27 cellular contexts compared by ENCODE assay signal in the genomic region with DNA sequence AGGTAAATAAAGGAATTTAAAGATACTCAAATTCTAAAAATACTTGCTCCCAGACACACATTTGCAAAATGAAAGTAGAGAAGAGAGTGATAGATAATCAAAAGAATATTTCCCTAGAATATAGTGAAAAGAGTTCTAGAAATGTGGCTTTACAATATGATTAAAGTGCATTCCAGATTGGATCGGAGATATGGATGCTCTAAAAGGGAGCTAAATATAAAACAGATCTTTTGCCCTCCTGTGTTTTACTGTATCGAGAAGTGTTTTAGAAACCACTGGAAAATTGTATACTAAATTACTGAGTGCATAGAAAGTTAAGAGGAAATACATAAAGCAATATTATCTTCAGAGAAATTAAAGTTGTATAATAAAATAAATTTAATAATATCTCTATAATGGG.
"Had no signal": no experiment of that assay in that cellular context is flagged by ENCODE, and none has a peak within 500 bp of the region (broad histone marks: within the 10 kb centered on the region; RNA-seq: fewer than 3 reads in every experiment).

No MANE protein-coding gene starts in this region.

- DNase-seq: occipital lobe; ovary; posterior cingulate gyrus; psoas muscle; right cardiac atrium; right lobe of liver; sigmoid colon; small intestine; stimulated activated CD4-positive, alpha-beta T cell treated with anti-CD3 and anti-CD28 coated beads, Interleukin-15, amount 100 ng/mL, for 24 hours; stimulated activated CD4-positive, alpha-beta T cell treated with anti-CD3 and anti-CD28 coated beads, Interleukin-2, amount 100 ng/mL, for 24 hours; stimulated activated CD4-positive, alpha-beta T cell treated with anti-CD3 and anti-CD28 coated beads, Interleukin-2, amount 100 ng/mL, for 48 hours; stimulated activated CD4-positive, alpha-beta T cell treated with anti-CD3 and anti-CD28 coated beads, Interleukin-4, amount 100 ng/mL, for 24 hours; stimulated activated naive B cell treated with anti-CD40 and anti-IgM and Interleukin-4, amounts not matched to agents 10 μg/mL and 1 μg/mL and 100 μg/mL, for 72 hours; stimulated activated naive CD4-positive, alpha-beta T cell treated with Interleukin-2 at 50 U/mL for 16 hours; stomach; thyroid gland; trophoblast cell had no signal

- H3K27me3 Mint-ChIP-seq: progenitor cell of endocrine pancreas; stimulated activated naive B cell treated with anti-CD40 and anti-IgM and Interleukin-4, amounts not matched to agents 10 μg/mL and 1 μg/mL and 100 μg/mL, for 72 hours; stimulated activated naive CD8-positive, alpha-beta T cell treated with anti-CD3 and anti-CD28 coated beads, Interleukin-15, Interleukin-2, amounts not matched to agents 100 ng/mL and 50 ng/mL, for 24 hours had no signal

- H3K4me1 ChIP-seq: neural progenitor cell, parathyroid adenoma, psoas muscle, right lobe of liver, sigmoid colon, stomach, thyroid gland, tibial nerve, upper lobe of left lung, vagina had no signal

- H3K27ac ChIP-seq: neural progenitor cell, ovary, parathyroid adenoma, psoas muscle, right lobe of liver, sigmoid colon, stomach, thoracic aorta, thyroid gland, tibial nerve, upper lobe of left lung, vagina had no signal

- H3K4me3 ChIP-seq: neural progenitor cell, ovary, psoas muscle, right lobe of liver, sigmoid colon, stomach, thoracic aorta, thyroid gland, tibial nerve, upper lobe of left lung, vagina had no signal

- H3K4me3 Mint-ChIP-seq: nephron; neural progenitor cell; stimulated activated effector memory CD8-positive, alpha-beta T cell treated with anti-CD3 and anti-CD28 coated beads, Interleukin-12 subunit alpha, Interleukin-12 subunit beta, amount 100 ng/mL, for 72 hours; stimulated activated naive B cell treated with anti-CD40 and anti-IgM and Interleukin-4, amounts not matched to agents 10 μg/mL and 1 μg/mL and 100 μg/mL, for 72 hours; stimulated activated naive CD8-positive, alpha-beta T cell treated with anti-CD3 and anti-CD28 coated beads, Interleukin-15, Interleukin-2, amounts not matched to agents 100 ng/mL and 50 ng/mL, for 24 hours had no signal

- H3K9me3 Mint-ChIP-seq: nephron, neural progenitor cell had no signal

- H3K9me3 ChIP-seq: ovary, sigmoid colon, thoracic aorta, thyroid gland, tibial nerve, upper lobe of left lung, vagina had no signal

- H3K27me3 ChIP-seq: neural progenitor cell, ovary, right lobe of liver, sigmoid colon, stomach, thyroid gland, tibial nerve, upper lobe of left lung, vagina had no signal

- H3K36me3 Mint-ChIP-seq: neural progenitor cell; stimulated activated effector memory CD8-positive, alpha-beta T cell treated with anti-CD3 and anti-CD28 coated beads, Interleukin-12 subunit alpha, Interleukin-12 subunit beta, amount 100 ng/mL, for 72 hours; stimulated activated naive B cell treated with anti-CD40 and anti-IgM and Interleukin-4, amounts not matched to agents 10 μg/mL and 1 μg/mL and 100 μg/mL, for 72 hours had no signal

- ATAC-seq: psoas muscle; right cardiac atrium; right lobe of liver; stimulated activated effector memory CD8-positive, alpha-beta T cell treated with anti-CD3 and anti-CD28 coated beads, Interleukin-12 subunit alpha, Interleukin-12 subunit beta, amount 100 ng/mL, for 72 hours; stimulated activated naive B cell treated with anti-CD40 and anti-IgM and Interleukin-4, amounts not matched to agents 10 μg/mL and 1 μg/mL and 100 μg/mL, for 72 hours had no signal

- H3K36me3 ChIP-seq: neural progenitor cell, ovary, right lobe of liver, sigmoid colon, stomach, thoracic aorta, thyroid gland, tibial nerve, upper lobe of left lung, vagina had no signal

- H3K27ac Mint-ChIP-seq: nephron; neural progenitor cell; progenitor cell of endocrine pancreas; stimulated activated effector memory CD8-positive, alpha-beta T cell treated with anti-CD3 and anti-CD28 coated beads, Interleukin-12 subunit alpha, Interleukin-12 subunit beta, amount 100 ng/mL, for 72 hours; stimulated activated naive B cell treated with anti-CD40 and anti-IgM and Interleukin-4, amounts not matched to agents 10 μg/mL and 1 μg/mL and 100 μg/mL, for 72 hours; stimulated activated naive CD8-positive, alpha-beta T cell treated with anti-CD3 and anti-CD28 coated beads, Interleukin-15, Interleukin-2, amounts not matched to agents 100 ng/mL and 50 ng/mL, for 24 hours had no signal

- H3K4me1 Mint-ChIP-seq: nephron; neural progenitor cell; stimulated activated effector memory CD8-positive, alpha-beta T cell treated with anti-CD3 and anti-CD28 coated beads, Interleukin-12 subunit alpha, Interleukin-12 subunit beta, amount 100 ng/mL, for 72 hours; stimulated activated naive B cell treated with anti-CD40 and anti-IgM and Interleukin-4, amounts not matched to agents 10 μg/mL and 1 μg/mL and 100 μg/mL, for 72 hours had no signal
